In the genomic region with DNA sequence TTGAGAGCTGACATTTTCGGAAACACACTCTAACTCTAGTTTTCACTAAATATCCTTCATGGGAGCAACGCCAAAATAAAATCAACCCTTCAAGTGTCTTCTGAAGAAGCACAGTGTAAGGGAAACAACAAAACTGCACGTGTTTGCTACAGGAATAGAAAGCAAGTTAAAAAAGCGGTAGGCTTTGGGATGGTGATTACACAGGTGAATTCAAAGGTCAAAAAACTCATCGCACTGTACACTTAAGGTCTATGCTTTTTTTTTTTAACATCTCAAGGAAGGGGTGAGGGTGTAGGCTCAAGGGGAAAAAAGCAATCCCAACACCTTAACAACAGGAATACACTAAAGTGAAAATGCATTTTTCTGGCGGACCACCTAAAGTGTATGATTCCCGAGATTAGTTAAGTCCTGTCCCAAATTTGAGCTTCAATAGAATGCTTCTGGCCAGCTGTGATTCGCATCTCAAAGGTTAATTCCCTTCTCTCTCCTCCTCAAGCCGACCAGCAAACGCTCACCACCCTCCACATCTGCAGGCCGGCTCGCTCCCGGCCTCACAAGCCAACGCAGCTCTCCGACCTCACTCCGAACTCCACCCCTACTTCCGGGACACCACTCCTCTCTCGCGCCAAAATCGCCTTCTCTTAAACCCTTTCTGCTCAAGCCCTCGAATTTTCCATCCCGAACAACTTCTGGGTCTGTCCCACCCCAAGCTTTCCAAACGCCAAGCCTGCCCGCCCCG, we compare ENCODE assay signal across 8 cellular contexts. TPM values are rescaled to one million over a fixed set of nuclear protein-coding genes. Genes with fewer than 3 reads are reported as not detected.
A peak's percentile ranks its signal among the peaks of the same experiment; 100 is the strongest.
DNase-seq lines count a peak whose midpoint lies in the region; ATAC-seq and TF ChIP-seq lines count a peak whose summit lies in the region.

No MANE protein-coding gene starts in this region.

- H3K9me3 ChIP-seq in HCT116 (ENCODE audit: control insufficient read depth in 1 of 2, insufficient read depth in 1 of 2, low read depth in 1 of 2, low read length in 2 of 2) (no peaks in the 10 kb centered on the region), duodenal mucosa (ENCODE audit: control insufficient read depth in 1 of 2, low read length in 2 of 2) (no peaks in the 10 kb centered on the region), right lobe of liver (no peaks in the 10 kb centered on the region)

- peak overlapping the region; percentile 87 for H3K4me2 ChIP-seq in HCT116 (ENCODE audit: low read length)

- peak overlapping the region; percentile 79 to 85 for H3K4me3 ChIP-seq in HCT116 (replicated peaks in 1 of 2; ENCODE audit: low read depth in 1 of 2, low read length in 2 of 2)
- peak overlapping the region; percentile 85 to 87 for H3K4me3 ChIP-seq in duodenal mucosa (ENCODE audit: low read depth in 1 of 2, low read length in 2 of 2)
- peak overlapping the region; percentile 75 to 98 (median 86) for H3K4me3 ChIP-seq in right lobe of liver

- no peaks in the 10 kb centered on the region for H3K27me3 ChIP-seq in HCT116 (ENCODE audit: insufficient read depth, low read length)
- no peaks in the 10 kb centered on the region for H3K27me3 ChIP-seq in duodenal mucosa (ENCODE audit: control insufficient read depth in 1 of 2, insufficient read depth in 2 of 2, low read length in 2 of 2)
- no peaks in the 10 kb centered on the region for H3K27me3 ChIP-seq in right lobe of liver

- TF ChIP-seq CTCF in HCT116 (IDR thresholded peaks at IDR 0.05 in 2 of 3, conservative IDR thresholded peaks at IDR 0.05 in 1 of 3; ENCODE audit: borderline replicate concordance in 1 of 3, insufficient read depth in 1 of 3, low read depth in 2 of 3, low read length in 2 of 3) (no peak), right lobe of liver (IDR thresholded peaks at IDR 0.05) (no peak)

- peaks cover 61% of the 10 kb centered on the region for H3K4me1 Mint-ChIP-seq in activated naive CD4-positive, alpha-beta T cell treated with anti-CD3 and anti-CD28 coated beads for 36 hours (ENCODE audit: low read depth)

- peak overlapping the region; percentile 91 for H3K27ac ChIP-seq in HCT116 (ENCODE audit: low read depth, low read length)
- peak overlapping the region; percentile 96 for H3K27ac ChIP-seq in duodenal mucosa (ENCODE audit: low read depth, low read length)
- peak overlapping the region; percentile 86 to 99 (median 98) for H3K27ac ChIP-seq in right lobe of liver

- TF ChIP-seq RAD21 in HCT116 (IDR thresholded peaks at IDR 0.05; ENCODE audit: low read depth) = no peak

- H3K4me3 Mint-ChIP-seq in activated naive CD4-positive, alpha-beta T cell treated with anti-CD3 and anti-CD28 coated beads for 36 hours = peak overlapping the region; percentile 99

- POLR2A ChIA-PET in HCT116 (lab: Charles Lee) = no interaction called here

- H3K9ac ChIP-seq in HCT116 (ENCODE audit: low read length) = peak overlapping the region; percentile 96
- peak overlapping the region; percentile 82 to 93 for H3K9ac ChIP-seq in duodenal mucosa (ENCODE audit: low read depth in 1 of 2, low read length in 2 of 2)

- H3K27me3 Mint-ChIP-seq in activated naive CD4-positive, alpha-beta T cell treated with anti-CD3 and anti-CD28 coated beads for 36 hours (ENCODE audit: low read depth) = no peaks in the 10 kb centered on the region

- TF ChIP-seq POLR2A in HCT116 (IDR thresholded peaks at IDR 0.05; ENCODE audit: borderline replicate concordance, extremely low read depth, insufficient read depth, insufficient read length) (no peak), right lobe of liver (IDR thresholded peaks at IDR 0.05) (peak; percentile 32)

- RAD21 ChIA-PET in HCT116 (lab: Charles Lee; ENCODE audit: low non-redundant PET in 1 of 2, low total read pairs in 2 of 2, uncharacterized antibody in 2 of 2, unreplicated experiment in 2 of 2) = no interaction called here

- no peaks in the 10 kb centered on the region for H3K36me3 ChIP-seq in HCT116 (ENCODE audit: control insufficient read depth in 1 of 2, insufficient read depth in 2 of 2, low read length in 2 of 2)
- no peaks in the 10 kb centered on the region for H3K36me3 ChIP-seq in duodenal mucosa (ENCODE audit: control insufficient read depth in 1 of 2, insufficient read depth in 2 of 2, low read length in 2 of 2)
- no peaks in the 10 kb centered on the region for H3K36me3 ChIP-seq in right lobe of liver

- intact Hi-C loops in activated naive CD4-positive, alpha-beta T cell treated with anti-CD3 and anti-CD28 coated beads for 36 hours (cut with micrococcal nuclease) = loop anchor here (2.0 to 5.0 kb wide), 3 partner anchors 16 to 1650 kb away; partner anchors contain the start of genes ABHD13 and LIG4
- intact Hi-C loops in HCT116 (cut with micrococcal nuclease) (no loop called here), right lobe of liver (cut with DNase I) (no loop called here)

- H3K79me2 ChIP-seq in HCT116 (ENCODE audit: insufficient read depth, low read length) = peaks cover 62% of the 10 kb centered on the region

- H3K36me3 Mint-ChIP-seq in activated naive CD4-positive, alpha-beta T cell treated with anti-CD3 and anti-CD28 coated beads for 36 hours (ENCODE audit: low read depth) = peaks cover 25% of the 10 kb centered on the region

- no peaks in the 10 kb centered on the region for H3K9me2 ChIP-seq in HCT116 (ENCODE audit: insufficient read depth)

- WGBS in right lobe of liver (ENCODE audit: insufficient coverage, low coverage, low lambda C conversion rate, missing lambda C conversion rate) = 1% methylated on average over 21 of the region's 25 CpGs

- H3K4me1 ChIP-seq in HCT116 (ENCODE audit: control insufficient read depth in 1 of 2, insufficient read depth in 2 of 2, low read length in 2 of 2) (peaks cover 22 to 44% of the 10 kb centered on the region in 2 experiments), duodenal mucosa (ENCODE audit: control insufficient read depth in 1 of 2, insufficient read depth in 2 of 2, low read length in 2 of 2) (peaks cover 44 to 46% of the 10 kb centered on the region in 2 donors), right lobe of liver (peaks cover 0 to 34% (median 7%) of the 10 kb centered on the region in 4 donors)

- peak; percentile 17; the same call in 1 of the 2 replicates for ATAC-seq in HCT116
- peak; percentile 30 to 56 (median 48) for ATAC-seq in right lobe of liver

- CTCF ChIA-PET in activated naive CD4-positive, alpha-beta T cell treated with anti-CD3 and anti-CD28 coated beads for 36 hours (lab: Charles Lee) = interaction anchor here (0.6 to 2.8 kb wide), 4 partner anchors 24 to 1247 kb away, joined by 4 to 12 read pairs (median 9); no protein-coding TSS in a partner anchor
- CTCF ChIA-PET in HCT116 (lab: Charles Lee) = interaction anchor here (1.7 kb wide), 1 partner anchor 53 kb away, joined by 4 read pairs; no protein-coding TSS in a partner anchor

- no peaks in the 10 kb centered on the region for H3K9me3 Mint-ChIP-seq in activated naive CD4-positive, alpha-beta T cell treated with anti-CD3 and anti-CD28 coated beads for 36 hours

- no peak overlapping the region for H2AFZ ChIP-seq in HCT116 (ENCODE audit: low read depth, low read length, poor library complexity, severe bottlenecking)

- DNase-seq in activated naive CD4-positive, alpha-beta T cell treated with anti-CD3 and anti-CD28 coated beads for 36 hours = peak; percentile 47
- no peak for DNase-seq in activated naive CD4-positive, alpha-beta T cell treated with anti-CD3 and anti-CD28 coated beads, Interleukin-2, amount 50 U/mL, for 16 hours
- DNase-seq in HCT116 (ENCODE audit: low read depth, low spot score) = no peak
- peak; percentile 61 for DNase-seq in M059J (ENCODE audit: low read depth)
- peak in 3 of 5 experiments; percentile 8 to 62 (median 11) for DNase-seq in T-helper 2 cell
- DNase-seq in right lobe of liver = peak; percentile 68 to 80 (median 72)
- peak; percentile 27 to 37 for DNase-seq in stimulated activated CD8-positive, alpha-beta memory T cell treated with anti-CD3 and anti-CD28 coated beads, Interleukin-7, amount 100 ng/mL, for 48 hours (ENCODE audit: extremely low read depth in 1 of 2, low read depth in 1 of 2)

- peak overlapping the region; percentile 95 for H3K27ac Mint-ChIP-seq in activated naive CD4-positive, alpha-beta T cell treated with anti-CD3 and anti-CD28 coated beads for 36 hours

- BruUV-seq in HCT116 (replicated peaks; lab: Mats Ljungman, UMichigan) = no TSS peak

- H4K20me1 ChIP-seq in HCT116 (ENCODE audit: insufficient read depth) = peaks cover 47% of the 10 kb centered on the region; the same call in 1 of the 2 replicates

TF ChIP-seq in HCT116, 20 proteins besides CTCF, POLR2A, EP300 and RAD21:
- TF ChIP-seq ZNF274 (IDR thresholded peaks at IDR 0.05; ENCODE audit: low read depth, low read length) = no peak
- no peak for TF ChIP-seq CBX3 (IDR thresholded peaks at IDR 0.05; ENCODE audit: low read depth)

RNA-seq across cellular contexts. Expression of gene ARGLU1, which starts 1.1 kb away (rescaled TPM):
- total RNA-seq in activated naive CD4-positive, alpha-beta T cell treated with anti-CD3 and anti-CD28 coated beads for 36 hours = 10 to 100 TPM; 82.3 to 86.6 TPM
- total RNA-seq in HCT116 (2021; ENCODE audit: unreplicated experiment) (57.8 TPM), right lobe of liver (10 to 100 TPM; 19.9 to 35.6 (median 32.0) TPM)
- polyA plus RNA-seq in HCT116 (2012) = 35.8 and 38.3 TPM in 2 replicates
- 7.0 and 15.2 TPM in 2 replicates for total RNA-seq in M059J (2014; rRNA removed; shearing (Covaris generic))

RNA-seq across cellular contexts. Expression of gene EFNB2, which starts 31.4 kb away (rescaled TPM):
- under 1 TPM; 0.07 to 0.12 TPM for total RNA-seq in activated naive CD4-positive, alpha-beta T cell treated with anti-CD3 and anti-CD28 coated beads for 36 hours
- 30.9 TPM for total RNA-seq in HCT116 (2021; ENCODE audit: unreplicated experiment)
- polyA plus RNA-seq in HCT116 (2012) = 13.5 and 18.0 TPM in 2 replicates
- total RNA-seq in M059J (2014; rRNA removed; shearing (Covaris generic)) = 16.9 and 32.2 TPM in 2 replicates
- 1 to 10 TPM; 2.3 to 9.8 (median 3.9) TPM for total RNA-seq in right lobe of liver

Comparison
In these comparisons a context has a peak if more than half of its experiments do, and no peak if none do; other contexts are left out.
1. DNase-seq: peak in activated naive CD4-positive, alpha-beta T cell treated with anti-CD3 and anti-CD28 coated beads for 36 hours (single experiment), M059J (single experiment), T-helper 2 cell (3 of 5), right lobe of liver (3 of 3) and stimulated activated CD8-positive, alpha-beta memory T cell treated with anti-CD3 and anti-CD28 coated beads, Interleukin-7, amount 100 ng/mL, for 48 hours (2 of 2); none in activated naive CD4-positive, alpha-beta T cell treated with anti-CD3 and anti-CD28 coated beads, Interleukin-2, amount 50 U/mL, for 16 hours (single experiment) and HCT116 (single experiment).
2. Peak in every context shown above with its lines, with median percentiles within 50 percentile points of each other: H3K27ac ChIP-seq and H3K4me3 ChIP-seq.